9 cellular contexts compared by ENCODE assay signal in the genomic region with DNA sequence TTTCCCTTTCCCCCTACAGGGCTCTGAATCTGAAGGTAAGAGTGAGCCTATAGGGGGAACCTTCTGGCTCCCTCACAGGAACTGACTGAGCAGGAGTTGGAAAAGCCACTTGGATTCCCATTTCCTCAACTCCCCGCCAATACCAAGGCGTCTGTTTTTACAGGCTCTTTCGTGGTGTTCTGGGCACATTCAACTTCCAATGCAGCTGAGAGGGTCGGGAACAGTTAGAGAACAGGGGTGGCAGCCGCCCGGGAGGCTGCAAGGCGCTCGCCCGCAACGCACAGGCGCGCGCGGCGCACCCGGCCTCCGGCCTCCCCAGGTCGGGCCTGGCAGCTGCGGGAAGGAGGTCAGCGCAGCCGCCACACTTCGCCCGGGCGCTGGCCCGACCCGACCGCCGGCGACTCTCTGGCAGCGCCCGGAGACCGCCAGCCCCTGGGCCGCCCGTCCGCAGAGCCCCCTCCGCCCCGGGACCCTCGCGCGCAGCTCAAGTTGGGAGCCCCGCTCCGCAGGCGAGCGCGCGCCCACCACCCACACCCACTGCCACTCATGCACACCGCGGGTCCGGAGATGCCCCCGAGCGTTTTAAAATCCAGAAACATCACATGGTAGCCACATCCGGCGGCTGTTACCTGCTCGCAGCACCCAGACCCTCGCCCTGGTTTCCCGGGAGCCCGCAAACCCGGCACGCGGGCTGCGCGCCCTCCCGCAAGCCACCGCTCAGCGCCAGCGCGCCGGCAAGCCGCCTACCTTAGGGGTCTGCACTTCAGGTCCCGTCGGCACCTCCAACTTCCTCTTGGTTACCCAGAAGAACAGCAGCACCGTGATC. TPM values are rescaled to one million over a fixed set of nuclear protein-coding genes. Genes with fewer than 3 reads are reported as not detected.
DNase-seq lines count a peak whose midpoint lies in the region; ATAC-seq and TF ChIP-seq lines count a peak whose summit lies in the region.
"Had no signal": no experiment of that assay in that cellular context is flagged by ENCODE, and none has a peak within 500 bp of the region (broad histone marks: within the 10 kb centered on the region; RNA-seq: fewer than 3 reads in every experiment).

No MANE protein-coding gene starts in this region.

- POLR2A ChIA-PET in activated CD8-positive, alpha-beta T cell treated with anti-CD3 and anti-CD28 coated beads, Interleukin-2, amount 10 ng/mL, durations not matched to agents 7 days and 5 days (lab: Charles Lee), result no interaction called here

- peak overlapping the region; percentile 58 for H3K4me3 Mint-ChIP-seq in activated CD8-positive, alpha-beta T cell treated with anti-CD3 and anti-CD28 coated beads, Interleukin-2, amount 10 ng/mL, durations not matched to agents 7 days and 5 days

- H3K9ac ChIP-seq in skeletal muscle tissue (ENCODE audit: low read depth in 1 of 3, low read length in 3 of 3), result peak overlapping the region in 2 of 3 donors; percentile 56 to 57

- H3K4me1 ChIP-seq in skeletal muscle tissue (ENCODE audit: control insufficient read depth in 3 of 3, insufficient read depth in 3 of 3, low read length in 3 of 3), result peaks cover 6 to 13% (median 8%) of the 10 kb centered on the region in 3 donors

- peak; percentile 47 for ATAC-seq in activated CD8-positive, alpha-beta T cell treated with anti-CD3 and anti-CD28 coated beads, Interleukin-2, amount 10 ng/mL, durations not matched to agents 7 days and 5 days
- ATAC-seq in GM21360 (IDR thresholded peaks at IDR 0.05; ENCODE audit: unreplicated experiment), result no peak
- no peak for ATAC-seq in HG03342 (IDR thresholded peaks at IDR 0.05; ENCODE audit: unreplicated experiment)

- no peak; the same call in 1 of the 2 replicates for TF ChIP-seq CTCF in AG09319 (IDR thresholded peaks at IDR 0.05; ENCODE audit: low read depth, low read length)

- CTCF ChIA-PET in activated CD8-positive, alpha-beta T cell treated with anti-CD3 and anti-CD28 coated beads, Interleukin-2, amount 10 ng/mL, durations not matched to agents 7 days and 5 days (lab: Charles Lee), result interaction anchor here (0.8 to 2.1 kb wide), 5 partner anchors 12 to 426 kb away, joined by 3 to 8 read pairs (median 4); no protein-coding TSS in a partner anchor

- H3K9me3 Mint-ChIP-seq in activated CD8-positive, alpha-beta T cell treated with anti-CD3 and anti-CD28 coated beads, Interleukin-2, amount 10 ng/mL, durations not matched to agents 7 days and 5 days (ENCODE audit: insufficient read depth), result no peaks in the 10 kb centered on the region

- peaks cover 48% of the 10 kb centered on the region for H3K27me3 Mint-ChIP-seq in activated CD8-positive, alpha-beta T cell treated with anti-CD3 and anti-CD28 coated beads, Interleukin-2, amount 10 ng/mL, durations not matched to agents 7 days and 5 days (ENCODE audit: low read depth)

- no peak overlapping the region for H3K27ac Mint-ChIP-seq in activated CD8-positive, alpha-beta T cell treated with anti-CD3 and anti-CD28 coated beads, Interleukin-2, amount 10 ng/mL, durations not matched to agents 7 days and 5 days

- H3K27me3 ChIP-seq in H7 (ENCODE audit: control insufficient read depth, insufficient read depth, low read length) (peaks cover 49% of the 10 kb centered on the region), skeletal muscle tissue (ENCODE audit: control insufficient read depth in 3 of 3, insufficient read depth in 3 of 3, low read length in 3 of 3) (peaks cover 24 to 46% (median 42%) of the 10 kb centered on the region in 3 donors)

- H3K4me3 ChIP-seq in H7 (ENCODE audit: insufficient read depth, low read depth, low read length) (peak overlapping the region; percentile 51), skeletal muscle tissue (ENCODE audit: low read length in 3 of 3) (peak overlapping the region; percentile 67 to 73 (median 71))

- H3K9me3 ChIP-seq in skeletal muscle tissue (ENCODE audit: control insufficient read depth in 3 of 3, low read length in 3 of 3), result no peaks in the 10 kb centered on the region

- H3K4me1 Mint-ChIP-seq in activated CD8-positive, alpha-beta T cell treated with anti-CD3 and anti-CD28 coated beads, Interleukin-2, amount 10 ng/mL, durations not matched to agents 7 days and 5 days (ENCODE audit: low read depth), result peaks cover 10% of the 10 kb centered on the region

- no peak overlapping the region for H3K27ac ChIP-seq in skeletal muscle tissue (ENCODE audit: low read depth, low read length)

- no peaks in the 10 kb centered on the region for H3K36me3 ChIP-seq in H7 (replicated peaks; ENCODE audit: control insufficient read depth, insufficient read depth, low read length)
- no peaks in the 10 kb centered on the region for H3K36me3 ChIP-seq in skeletal muscle tissue (ENCODE audit: control insufficient read depth in 3 of 3, insufficient read depth in 3 of 3, low read length in 3 of 3)

- H3K36me3 Mint-ChIP-seq in activated CD8-positive, alpha-beta T cell treated with anti-CD3 and anti-CD28 coated beads, Interleukin-2, amount 10 ng/mL, durations not matched to agents 7 days and 5 days (ENCODE audit: low read depth), result no peaks in the 10 kb centered on the region

- peak; percentile 5 for DNase-seq in AG09319 (ENCODE audit: extremely low read depth, low read depth)
- DNase-seq in H7, result peak; percentile 87
- peak; percentile 24 for DNase-seq in activated CD8-positive, alpha-beta T cell treated with anti-CD3 and anti-CD28 coated beads, Interleukin-2, amount 10 ng/mL, durations not matched to agents 7 days and 5 days
- DNase-seq in hepatic stellate cell (ENCODE audit: low spot score), result peak; percentile 16
- no peak for DNase-seq in NCI-H187 (lab: John Stamatoyannopoulos, UW)

RNA-seq across cellular contexts. Expression of a gene that starts 0.8 kb away (rescaled TPM):
- total RNA-seq in H7 (2014; rRNA removed; shearing (Covaris generic)), result 4.2 and 8.0 TPM in 2 replicates
- total RNA-seq in activated CD8-positive, alpha-beta T cell treated with anti-CD3 and anti-CD28 coated beads, Interleukin-2, amount 10 ng/mL, durations not matched to agents 7 days and 5 days, result not detected
- total RNA-seq in skeletal muscle tissue, result 2.1 TPM
- total RNA-seq: pulmonary artery endothelial cell had no signal

Comparison
In these comparisons a context has a peak if more than half of its experiments do, and no peak if none do; other contexts are left out.
1. DNase-seq: peak in AG09319 (single experiment), H7 (single experiment), activated CD8-positive, alpha-beta T cell treated with anti-CD3 and anti-CD28 coated beads, Interleukin-2, amount 10 ng/mL, durations not matched to agents 7 days and 5 days (single experiment) and hepatic stellate cell (single experiment); none in NCI-H187 (0 of 2).